In the genomic region with DNA sequence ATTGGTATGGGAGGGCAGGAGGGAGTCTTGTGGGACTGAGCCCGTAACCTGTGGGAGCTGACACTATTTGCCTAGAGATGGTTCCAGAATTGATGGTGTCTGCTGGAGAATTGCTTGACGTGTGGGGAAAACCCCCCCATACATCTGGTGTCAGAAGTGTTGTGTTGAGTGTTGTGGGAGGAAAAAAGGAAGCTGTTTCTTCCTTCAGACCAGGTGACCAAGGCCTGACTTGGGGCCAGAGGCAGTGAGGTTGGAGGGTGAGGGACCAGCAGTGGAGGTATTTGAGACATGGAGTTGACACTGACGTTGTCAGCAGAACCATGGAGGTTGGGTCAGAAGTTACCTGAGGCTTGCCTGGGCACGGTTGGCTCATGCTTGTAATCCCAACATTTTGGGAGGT, we compare ENCODE assay signal across 16 cellular contexts. TPM values are rescaled to one million over a fixed set of nuclear protein-coding genes. Genes with fewer than 3 reads are reported as not detected.
DNase-seq lines count a peak whose midpoint lies in the region; ATAC-seq and TF ChIP-seq lines count a peak whose summit lies in the region.
"Had no signal": no experiment of that assay in that cellular context is flagged by ENCODE, and none has a peak within 500 bp of the region (broad histone marks: within the 10 kb centered on the region; RNA-seq: fewer than 3 reads in every experiment).

No MANE protein-coding gene starts in this region.

- no peaks in the 10 kb centered on the region for H3K27me3 ChIP-seq in BLaER1 treated with 17β-estradiol and CSF1 and Interleukin-3, amounts not matched to agents 10 nM and 100 nM
- no peaks in the 10 kb centered on the region for H3K27me3 ChIP-seq in SU-DHL-6 (ENCODE audit: low read length)

- no peak overlapping the region for H2AFZ ChIP-seq in SU-DHL-6 (ENCODE audit: low read depth, low read length, severe bottlenecking)

- H3K27me3 Mint-ChIP-seq in glutamatergic neuron (ENCODE audit: unreplicated experiment), result peaks cover 2% of the 10 kb centered on the region

- TF ChIP-seq CTCF in SU-DHL-6 (IDR thresholded peaks at IDR 0.05; ENCODE audit: insufficient read depth, low read length, poor library complexity, severe bottlenecking) (no peak), glutamatergic neuron (IDR thresholded peaks at IDR 0.05; ENCODE audit: partially characterized antibody, unreplicated experiment) (no peak)

- H3K27ac Mint-ChIP-seq in glutamatergic neuron (ENCODE audit: unreplicated experiment), result peak overlapping the region; percentile 48

- peaks cover 27 to 67% (median 59%) of the 10 kb centered on the region in 10 experiments for H3K4me1 ChIP-seq in BLaER1 treated with 17β-estradiol and CSF1 and Interleukin-3, amounts not matched to agents 10 nM and 100 nM

- H3K4me1 Mint-ChIP-seq in glutamatergic neuron (ENCODE audit: low read depth, unreplicated experiment), result peaks cover 8% of the 10 kb centered on the region

- H4K20me1 ChIP-seq in BLaER1 treated with 17β-estradiol and CSF1 and Interleukin-3, amounts not matched to agents 10 nM and 100 nM, result no peaks in the 10 kb centered on the region
- H4K20me1 ChIP-seq in SU-DHL-6 (ENCODE audit: low read depth, low read length), result no peaks in the 10 kb centered on the region

- peaks cover 16% of the 10 kb centered on the region for H3F3A ChIP-seq in SU-DHL-6 (ENCODE audit: insufficient read depth)

- peaks cover 0 to 64% (median 40%) of the 10 kb centered on the region in 11 experiments; a peak in 16 of 22 replicates for H3K36me3 ChIP-seq in BLaER1 treated with 17β-estradiol and CSF1 and Interleukin-3, amounts not matched to agents 10 nM and 100 nM
- peaks cover 5% of the 10 kb centered on the region; the same call in 1 of the 2 replicates for H3K36me3 ChIP-seq in SU-DHL-6 (ENCODE audit: low read length)

- peak; percentile 5 for DNase-seq in GF-D8 (lab: John Stamatoyannopoulos, UW)
- DNase-seq in glutamatergic neuron, result no peak
- no peak for DNase-seq in hypothalamus (lab: John Stamatoyannopoulos, UW)
- no peak for DNase-seq in G401 (ENCODE audit: low spot score)
- DNase-seq: activated CD4-positive, alpha-beta T cell treated with anti-CD3 and anti-CD28 coated beads for 4 hours; activated gamma-delta T cell; kidney glomerular epithelial cell; NCI-H1417; NCI-H446; trophoblast cell had no signal

- peak overlapping the region in 9 of 11 experiments; percentile 30 to 99 (median 97); a peak in 17 of 22 replicates for H3K27ac ChIP-seq in BLaER1 treated with 17β-estradiol and CSF1 and Interleukin-3, amounts not matched to agents 10 nM and 100 nM
- H3K27ac ChIP-seq in SU-DHL-6 (ENCODE audit: low read depth, low read length), result peak overlapping the region; percentile 70

- H3K9me3 ChIP-seq in BLaER1 treated with 17β-estradiol and CSF1 and Interleukin-3, amounts not matched to agents 10 nM and 100 nM (replicated peaks in 1 of 11), result peaks cover 0 to 18% (median 0%) of the 10 kb centered on the region in 11 experiments; a peak in 1 of 22 replicates
- H3K9me3 ChIP-seq in SU-DHL-6 (ENCODE audit: insufficient read depth, low read length), result no peaks in the 10 kb centered on the region

- H3K79me2 ChIP-seq in SU-DHL-6 (ENCODE audit: insufficient read depth, low read length), result peaks cover 45% of the 10 kb centered on the region

- no peak overlapping the region; a peak in 1 of 20 replicates for H3K4me3 ChIP-seq in BLaER1 treated with 17β-estradiol and CSF1 and Interleukin-3, amounts not matched to agents 10 nM and 100 nM
- no peak overlapping the region for H3K4me3 ChIP-seq in SU-DHL-6 (ENCODE audit: insufficient read depth, low read length, poor library complexity, severe bottlenecking)

- H3K36me3 Mint-ChIP-seq in glutamatergic neuron (ENCODE audit: unreplicated experiment), result peaks cover 4% of the 10 kb centered on the region

- in situ Hi-C loops in G401 (cut with HindIII; ENCODE audit: low sequenced_read_pairs), result no loop called here

- peaks cover 2% of the 10 kb centered on the region for H3K9me3 Mint-ChIP-seq in glutamatergic neuron (ENCODE audit: unreplicated experiment)

- ATAC-seq in HG02571 (IDR thresholded peaks at IDR 0.05; ENCODE audit: unreplicated experiment), result no peak
- ATAC-seq in GM21423 (IDR thresholded peaks at IDR 0.05; ENCODE audit: unreplicated experiment), result no peak

- no peaks in the 10 kb centered on the region for H3K9me2 ChIP-seq in SU-DHL-6 (replicated peaks; ENCODE audit: insufficient read depth, low read length)

- no peak overlapping the region for H3K4me3 Mint-ChIP-seq in glutamatergic neuron (ENCODE audit: unreplicated experiment)

- peak overlapping the region; percentile 18 to 96 (median 81) for H3K4me2 ChIP-seq in BLaER1 treated with 17β-estradiol and CSF1 and Interleukin-3, amounts not matched to agents 10 nM and 100 nM
- peak overlapping the region; percentile 17 for H3K4me2 ChIP-seq in SU-DHL-6 (ENCODE audit: low read depth, low read length, poor library complexity, severe bottlenecking)

- H3K9ac ChIP-seq in BLaER1 treated with 17β-estradiol and CSF1 and Interleukin-3, amounts not matched to agents 10 nM and 100 nM, result peak overlapping the region in 3 of 11 experiments; percentile 0 to 23 (median 14); a peak in 2 of 22 replicates
- 0 out of 2 replicates have a peak overlapping the region, but pooled peaks have one; percentile 10 for H3K9ac ChIP-seq in SU-DHL-6 (ENCODE audit: low read length)

RNA-seq across cellular contexts. Expression of a gene that starts 8.3 kb away (rescaled TPM):
- not detected for total RNA-seq in glutamatergic neuron (ENCODE audit: unreplicated experiment)
- not detected in 2 replicates for total RNA-seq in G401 (2014; rRNA removed; shearing (Covaris generic))
- total RNA-seq: endothelial cell of umbilical vein, renal cortical epithelial cell had no signal

RNA-seq across cellular contexts. Expression of a gene that starts 39.1 kb away (rescaled TPM):
- total RNA-seq in glutamatergic neuron (ENCODE audit: unreplicated experiment), result 3.5 TPM
- not detected in 2 replicates for total RNA-seq in G401 (2014; rRNA removed; shearing (Covaris generic))

RNA-seq across cellular contexts. Expression of a gene that starts 56.8 kb away (rescaled TPM):
- total RNA-seq in glutamatergic neuron (ENCODE audit: unreplicated experiment), result 24.6 TPM
- total RNA-seq in G401 (2014; rRNA removed; shearing (Covaris generic)), result 13.2 and 20.8 TPM in 2 replicates
